In genomic region chr6:43493833-43494232, GRCh38 we compare ENCODE assay signal across 1 cellular context.
TF ChIP-seq lines count a peak whose summit lies in the region.

No MANE protein-coding gene starts in this region.

TF ChIP-seq in HCT116, 20 proteins besides CTCF, POLR2A, EP300 and RAD21 (continued from another document):
- TF ChIP-seq JUND (IDR thresholded peaks at IDR 0.05) (no peak), ZNF274 (IDR thresholded peaks at IDR 0.05; ENCODE audit: low read depth, low read length) (no peak), CBX3 (IDR thresholded peaks at IDR 0.05; ENCODE audit: low read depth) (no peak), SIN3A (IDR thresholded peaks at IDR 0.05; ENCODE audit: low read depth) (no peak), TCF7L2 (IDR thresholded peaks at IDR 0.05; ENCODE audit: borderline replicate concordance, extremely low read depth, insufficient read depth, insufficient read length) (no peak), EGR1 (IDR thresholded peaks at IDR 0.05; ENCODE audit: low read depth) (no peak), YY1 (IDR thresholded peaks at IDR 0.05; ENCODE audit: extremely low read depth, insufficient replicate concordance, low read depth, low read length) (no peak), MAX (IDR thresholded peaks at IDR 0.05) (no peak)
